ENCODE assay signal across 11 cellular contexts in genomic region chr6:111861321-111861938, GRCh38. TPM values are rescaled to one million over a fixed set of nuclear protein-coding genes. Genes with fewer than 3 reads are reported as not detected.
DNase-seq lines count a peak whose midpoint lies in the region; ATAC-seq and TF ChIP-seq lines count a peak whose summit lies in the region.
"Had no signal": no experiment of that assay in that cellular context is flagged by ENCODE, and none has a peak within 500 bp of the region (broad histone marks: within the 10 kb centered on the region; RNA-seq: fewer than 3 reads in every experiment).

No MANE protein-coding gene starts in this region.

- H3K27ac ChIP-seq in CD8-positive, alpha-beta T cell (ENCODE audit: low read depth, low read length): no peak overlapping the region
- H3K27ac ChIP-seq: SJCRH30, thoracic aorta had no signal

- H3K27me3 ChIP-seq in CD8-positive, alpha-beta T cell (ENCODE audit: insufficient read depth, low read length): no peaks in the 10 kb centered on the region
- H3K27me3 ChIP-seq: SJCRH30 had no signal

- H3K4me1 Mint-ChIP-seq in CD8-positive, alpha-beta T cell (ENCODE audit: low read depth): peaks cover 99% of the 10 kb centered on the region
- H3K4me1 Mint-ChIP-seq in glutamatergic neuron (ENCODE audit: low read depth, unreplicated experiment): peaks cover 69% of the 10 kb centered on the region

- no peak overlapping the region for H3K4me3 ChIP-seq in CD8-positive, alpha-beta T cell (ENCODE audit: low read depth, low read length)
- H3K4me3 ChIP-seq: SJCRH30, thoracic aorta had no signal

- no peaks in the 10 kb centered on the region for H3K9me3 ChIP-seq in CD8-positive, alpha-beta T cell (ENCODE audit: low read length)
- H3K9me3 ChIP-seq: SJCRH30, thoracic aorta had no signal

- TF ChIP-seq CTCF in CD8-positive, alpha-beta T cell (IDR thresholded peaks at IDR 0.05): no peak
- TF ChIP-seq CTCF in glutamatergic neuron (IDR thresholded peaks at IDR 0.05; ENCODE audit: partially characterized antibody, unreplicated experiment): no peak

- no peak for DNase-seq in CD8-positive, alpha-beta T cell
- DNase-seq in DMS79 (lab: John Stamatoyannopoulos, UW) (peak; percentile 83), NCI-H345 (lab: John Stamatoyannopoulos, UW) (peak; percentile 97), glutamatergic neuron (no peak), AG20443 (ENCODE audit: low spot score) (no peak), HCEC 1CT (no peak), UCSD-AML1 (lab: John Stamatoyannopoulos, UW; ENCODE audit: unreplicated experiment) (no peak)
- DNase-seq: Karpas-422, nephron progenitor cell, SJCRH30 had no signal

- no peaks in the 10 kb centered on the region for H3K36me3 ChIP-seq in CD8-positive, alpha-beta T cell (ENCODE audit: insufficient read depth, low read length)
- H3K36me3 ChIP-seq: SJCRH30, thoracic aorta had no signal

- ATAC-seq in CD8-positive, alpha-beta T cell: peak; percentile 26

- H3K27ac Mint-ChIP-seq in CD8-positive, alpha-beta T cell: peak overlapping the region; percentile 12
- peak overlapping the region; percentile 89 for H3K27ac Mint-ChIP-seq in glutamatergic neuron (ENCODE audit: unreplicated experiment)
- H3K27ac Mint-ChIP-seq: nephron progenitor cell had no signal

- POLR2A ChIA-PET in CD8-positive, alpha-beta T cell (lab: Charles Lee): interaction anchor here (1.0 to 1.4 kb wide), 3 partner anchors 11 to 38 kb away, joined by 3 to 5 read pairs (median 4); no protein-coding TSS in a partner anchor

- H3K4me3 Mint-ChIP-seq in CD8-positive, alpha-beta T cell: peak overlapping the region; percentile 42
- peak overlapping the region; percentile 44 for H3K4me3 Mint-ChIP-seq in glutamatergic neuron (ENCODE audit: unreplicated experiment)
- H3K4me3 Mint-ChIP-seq: nephron progenitor cell had no signal

- H3K36me3 Mint-ChIP-seq in CD8-positive, alpha-beta T cell: peaks cover 12% of the 10 kb centered on the region
- no peaks in the 10 kb centered on the region for H3K36me3 Mint-ChIP-seq in glutamatergic neuron (ENCODE audit: unreplicated experiment)

- no peaks in the 10 kb centered on the region for H3K9me3 Mint-ChIP-seq in CD8-positive, alpha-beta T cell
- peaks cover 3% of the 10 kb centered on the region for H3K9me3 Mint-ChIP-seq in glutamatergic neuron (ENCODE audit: unreplicated experiment)
- H3K9me3 Mint-ChIP-seq: nephron progenitor cell had no signal

- CTCF ChIA-PET in CD8-positive, alpha-beta T cell (lab: Charles Lee): no interaction called here

- intact Hi-C loops in CD8-positive, alpha-beta T cell (cut with DNase I, micrococcal nuclease): no loop called here

- peaks cover 98% of the 10 kb centered on the region for H3K4me1 ChIP-seq in CD8-positive, alpha-beta T cell (ENCODE audit: insufficient read depth, low read length)
- H3K4me1 ChIP-seq: SJCRH30 had no signal

- no peaks in the 10 kb centered on the region for H3K27me3 Mint-ChIP-seq in CD8-positive, alpha-beta T cell (ENCODE audit: low read depth)
- peaks cover 4% of the 10 kb centered on the region for H3K27me3 Mint-ChIP-seq in glutamatergic neuron (ENCODE audit: unreplicated experiment)

RNA-seq across cellular contexts. Expression of gene FYN, which starts 11.8 kb away (rescaled TPM):
- 100 to 1,000 TPM; 479 to 483 TPM for total RNA-seq in CD8-positive, alpha-beta T cell
- total RNA-seq in glutamatergic neuron (ENCODE audit: unreplicated experiment): 525 TPM

Comparison
In these comparisons a context has a peak if more than half of its experiments do, and no peak if none do; other contexts are left out.
1. DNase-seq: peak in DMS79 (single experiment) and NCI-H345 (single experiment); none in CD8-positive, alpha-beta T cell (0 of 7), glutamatergic neuron (single experiment), AG20443 (single experiment), HCEC 1CT (single experiment) and UCSD-AML1 (single experiment).